Comparison of ENCODE assay signal across 11 cellular contexts in genomic region chr12:69196302-69197288, GRCh38. TPM values are rescaled to one million over a fixed set of nuclear protein-coding genes. Genes with fewer than 3 reads are reported as not detected.
DNase-seq lines count a peak whose midpoint lies in the region; ATAC-seq and TF ChIP-seq lines count a peak whose summit lies in the region.
"Had no signal": no experiment of that assay in that cellular context is flagged by ENCODE, and none has a peak within 500 bp of the region (broad histone marks: within the 10 kb centered on the region; RNA-seq: fewer than 3 reads in every experiment).

No MANE protein-coding gene starts in this region.

- ATAC-seq in GM18519 (IDR thresholded peaks at IDR 0.05; ENCODE audit: low FRiP score, unreplicated experiment) = no peak
- ATAC-seq: natural killer cell had no signal

- TF ChIP-seq CTCF in GM12872 (IDR thresholded peaks at IDR 0.05; ENCODE audit: insufficient read depth, low read depth, low read length) (peak; percentile 37; the same call in 2 of the 3 replicates), fibroblast of pulmonary artery (IDR thresholded peaks at IDR 0.05; ENCODE audit: low read length, missing control alignments) (peak; percentile 35)

- DNase-seq in A172 (ENCODE audit: low spot score) (peak; percentile 2), OCI-M1 (lab: John Stamatoyannopoulos, UW) (peak; percentile 21), fibroblast of pulmonary artery (ENCODE audit: low read depth) (peak; percentile 8), AML-193 (lab: John Stamatoyannopoulos, UW) (no peak), NCI-H510A (lab: John Stamatoyannopoulos, UW) (no peak)
- DNase-seq in stimulated activated CD4-positive, alpha-beta T cell treated with anti-CD3 and anti-CD28 coated beads, Interleukin-1b, Interleukin-23, amount 100 ng/mL, for 48 hours = no peak
- DNase-seq: amniotic stem cell, natural killer cell had no signal

- no peak overlapping the region for H3K4me3 ChIP-seq in fibroblast of pulmonary artery (replicated peaks; ENCODE audit: low read depth, low read length)
- H3K4me3 ChIP-seq: vagina had no signal

RNA-seq across cellular contexts. Expression of gene CPSF6, which starts 42.8 kb away (rescaled TPM):
- total RNA-seq in A172 (2014; rRNA removed; shearing (Covaris generic)) = 27.8 and 39.0 TPM in 2 replicates

Comparison
In these comparisons a context has a peak if more than half of its experiments do, and no peak if none do; other contexts are left out.
1. DNase-seq: peak in A172 (single experiment), OCI-M1 (single experiment) and fibroblast of pulmonary artery (single experiment); none in AML-193 (0 of 2), stimulated activated CD4-positive, alpha-beta T cell treated with anti-CD3 and anti-CD28 coated beads, Interleukin-1b, Interleukin-23, amount 100 ng/mL, for 48 hours (single experiment) and NCI-H510A (single experiment).